15 cellular contexts compared by ENCODE assay signal in genomic region chr5:78328585-78329173, GRCh38. TPM values are rescaled to one million over a fixed set of nuclear protein-coding genes. Genes with fewer than 3 reads are reported as not detected.
DNase-seq lines count a peak whose midpoint lies in the region; TF ChIP-seq lines count a peak whose summit lies in the region.
"Had no signal": no experiment of that assay in that cellular context is flagged by ENCODE, and none has a peak within 500 bp of the region (broad histone marks: within the 10 kb centered on the region; RNA-seq: fewer than 3 reads in every experiment).

No MANE protein-coding gene starts in this region.

- H3K9me3 ChIP-seq in breast epithelium (no peaks in the 10 kb centered on the region), adipocyte (ENCODE audit: control insufficient read depth, low read length) (no peaks in the 10 kb centered on the region), SK-N-SH (no peaks in the 10 kb centered on the region)
- H3K9me3 ChIP-seq: mucosa of descending colon had no signal

- H3K9ac ChIP-seq in adipocyte (ENCODE audit: low read length) (no peak overlapping the region), SK-N-SH (no peak overlapping the region)

- no peaks in the 10 kb centered on the region for H3K4me1 ChIP-seq in breast epithelium
- H3K4me1 ChIP-seq in adipocyte (ENCODE audit: control insufficient read depth, insufficient read depth, low read length), result peaks cover 7% of the 10 kb centered on the region
- H3K4me1 ChIP-seq in SK-N-SH (ENCODE audit: control insufficient read depth in 1 of 2, insufficient read depth in 2 of 2, low read depth in 1 of 2, low read length in 1 of 2), result no peaks in the 10 kb centered on the region

- no peak for TF ChIP-seq CTCF in MCF 10A (IDR thresholded peaks at IDR 0.05; ENCODE audit: unreplicated experiment)
- TF ChIP-seq CTCF in breast epithelium (IDR thresholded peaks at IDR 0.05), result no peak
- no peak for TF ChIP-seq CTCF in fibroblast of pulmonary artery (IDR thresholded peaks at IDR 0.05; ENCODE audit: low read length, missing control alignments)
- TF ChIP-seq CTCF in SK-N-SH (IDR thresholded peaks at IDR 0.05), result no peak

- POLR2A ChIA-PET in MCF 10A (lab: Yijun Ruan, JAX) (interaction anchor here (0.6 to 2.7 kb wide), 14 partner anchors 10 to 642 kb away, joined by 3 to 27 read pairs (median 3); partner anchors contain the start of genes AP3B1 and SCAMP1), SK-N-SH (lab: Yijun Ruan, JAX) (no interaction called here)

- H3K27ac Mint-ChIP-seq in MCF 10A (ENCODE audit: low read depth, unreplicated experiment), result peak overlapping the region; percentile 58
- H3K27ac Mint-ChIP-seq: activated naive CD8-positive, alpha-beta T cell; CD8-positive, alpha-beta memory T cell; progenitor cell of endocrine pancreas; T-helper 2 cell treated with Interferon-gamma antibody and Interleukin-4, amounts not matched to agents 5 μg/mL and 100 μg/mL, for 36 hours had no signal

- TF ChIP-seq POLR2A in breast epithelium (IDR thresholded peaks at IDR 0.05), result no peak

- CTCF ChIA-PET in MCF 10A (lab: Yijun Ruan, JAX), result interaction anchor here (0.7 to 1.6 kb wide), 8 partner anchors 8 to 558 kb away, joined by 3 to 5 read pairs (median 4); partner anchors contain the start of genes AP3B1 and SCAMP1
- CTCF ChIA-PET in SK-N-SH (lab: Yijun Ruan, JAX), result interaction anchor here (1.4 kb wide), 1 partner anchor 39 kb away, joined by 3 read pairs; no protein-coding TSS in a partner anchor

- H4K20me1 ChIP-seq in SK-N-SH (ENCODE audit: insufficient read depth), result no peaks in the 10 kb centered on the region

- intact Hi-C loops in MCF 10A (cut with micrococcal nuclease) (loop anchor here (10.0 kb wide), 1 partner anchor 206 kb away; no protein-coding TSS in a partner anchor), breast epithelium (cut with DNase I; ENCODE audit: low total_unique reads) (no loop called here)

- DNase-seq in MCF 10A (ENCODE audit: unreplicated experiment) (peak; percentile 45), breast epithelium (ENCODE audit: low spot score in 2 of 2) (no peak), adipocyte (ENCODE audit: low read depth) (peak; percentile 21), fibroblast of pulmonary artery (ENCODE audit: low read depth) (peak; percentile 66), substantia nigra (lab: John Stamatoyannopoulos, UW) (no peak), SW480 (ENCODE audit: low spot score) (no peak), SK-N-SH (no peak), NCI-H345 (lab: John Stamatoyannopoulos, UW) (no peak)
- DNase-seq: activated CD4-positive, alpha-beta T cell treated with anti-CD3 and anti-CD28 coated beads for 48 hours; CD8-positive, alpha-beta memory T cell; mucosa of descending colon had no signal

- H3K36me3 ChIP-seq in breast epithelium (no peaks in the 10 kb centered on the region), adipocyte (ENCODE audit: control insufficient read depth, insufficient read depth, low read length, severe bottlenecking) (no peaks in the 10 kb centered on the region), SK-N-SH (replicated peaks in 1 of 2; ENCODE audit: control insufficient read depth in 1 of 2, insufficient read depth in 2 of 2, low read length in 1 of 2) (no peaks in the 10 kb centered on the region)

- H3K27me3 Mint-ChIP-seq in MCF 10A (ENCODE audit: insufficient read depth, unreplicated experiment), result no peaks in the 10 kb centered on the region

- no peak overlapping the region for H3K4me3 ChIP-seq in breast epithelium
- no peak overlapping the region for H3K4me3 ChIP-seq in adipocyte (ENCODE audit: low read length)
- no peak overlapping the region for H3K4me3 ChIP-seq in fibroblast of pulmonary artery (replicated peaks; ENCODE audit: low read depth, low read length)
- H3K4me3 ChIP-seq in SK-N-SH (ENCODE audit: low read depth in 2 of 2, low read length in 1 of 2), result no peak overlapping the region
- H3K4me3 ChIP-seq: mucosa of descending colon had no signal

- no peaks in the 10 kb centered on the region for H3K9me3 Mint-ChIP-seq in MCF 10A (ENCODE audit: unreplicated experiment)
- H3K9me3 Mint-ChIP-seq: CD8-positive, alpha-beta memory T cell; T-helper 2 cell treated with Interferon-gamma antibody and Interleukin-4, amounts not matched to agents 5 μg/mL and 100 μg/mL, for 36 hours had no signal

- H3K9me2 ChIP-seq in SK-N-SH, result no peaks in the 10 kb centered on the region

- TF ChIP-seq RAD21 in SK-N-SH (IDR thresholded peaks at IDR 0.05; ENCODE audit: low read length), result no peak

- 96% methylated on average over 5 of the region's 5 CpGs for WGBS in SK-N-SH (ENCODE audit: low lambda C conversion rate)

- no peaks in the 10 kb centered on the region for H3K36me3 Mint-ChIP-seq in MCF 10A (ENCODE audit: insufficient read depth, unreplicated experiment)
- H3K36me3 Mint-ChIP-seq: activated naive CD8-positive, alpha-beta T cell; CD8-positive, alpha-beta memory T cell had no signal

- no peak for TF ChIP-seq EP300 in SK-N-SH (IDR thresholded peaks at IDR 0.05; ENCODE audit: borderline replicate concordance in 1 of 2, low read depth in 1 of 2, low read length in 1 of 2)

- H3K4me3 Mint-ChIP-seq in MCF 10A (ENCODE audit: unreplicated experiment), result no peak overlapping the region
- H3K4me3 Mint-ChIP-seq: activated naive CD8-positive, alpha-beta T cell; CD8-positive, alpha-beta memory T cell; T-helper 2 cell treated with Interferon-gamma antibody and Interleukin-4, amounts not matched to agents 5 μg/mL and 100 μg/mL, for 36 hours had no signal

- H3K4me1 Mint-ChIP-seq in MCF 10A (ENCODE audit: insufficient read depth, unreplicated experiment), result peaks cover 24% of the 10 kb centered on the region
- H3K4me1 Mint-ChIP-seq: CD8-positive, alpha-beta memory T cell had no signal

- no peak overlapping the region for H3K4me2 ChIP-seq in SK-N-SH

- no peaks in the 10 kb centered on the region for H3F3A ChIP-seq in SK-N-SH (replicated peaks; ENCODE audit: insufficient read depth)

- BruUV-seq in MCF 10A (replicated peaks; lab: Mats Ljungman, UMichigan), result no TSS peak

- no peaks in the 10 kb centered on the region for H3K79me2 ChIP-seq in SK-N-SH (ENCODE audit: insufficient read depth)

- H2AFZ ChIP-seq in SK-N-SH (ENCODE audit: low read depth), result no peak overlapping the region

- H3K27ac ChIP-seq in breast epithelium (no peak overlapping the region), substantia nigra (ENCODE audit: low read depth, low read length, poor library complexity, severe bottlenecking) (no peak overlapping the region), SK-N-SH (ENCODE audit: low read depth in 2 of 2, low read length in 1 of 2) (no peak overlapping the region)
- H3K27ac ChIP-seq: RWPE1 had no signal

- no peaks in the 10 kb centered on the region for H3K27me3 ChIP-seq in breast epithelium
- no peaks in the 10 kb centered on the region for H3K27me3 ChIP-seq in adipocyte (replicated peaks; ENCODE audit: control insufficient read depth, insufficient read depth, low read length)
- H3K27me3 ChIP-seq in SK-N-SH (ENCODE audit: insufficient read depth), result no peaks in the 10 kb centered on the region

TF ChIP-seq in SK-N-SH, 30 proteins besides CTCF, POLR2A, EP300 and RAD21 (continues in another document):
- TF ChIP-seq USF1 (IDR thresholded peaks at IDR 0.05; ENCODE audit: borderline replicate concordance, low read depth) (no peak), MAX (IDR thresholded peaks at IDR 0.05; ENCODE audit: low read depth) (no peak), NRF1 (IDR thresholded peaks at IDR 0.05; ENCODE audit: low read depth, low read length) (no peak), FOSL2 (IDR thresholded peaks at IDR 0.05; ENCODE audit: borderline replicate concordance, low read depth) (no peak), FOXJ3 (CRISPR knock-in tag; IDR thresholded peaks at IDR 0.05) (no peak), RXRA (IDR thresholded peaks at IDR 0.05; ENCODE audit: borderline replicate concordance, low read depth) (no peak), GATA2 (CRISPR knock-in tag; IDR thresholded peaks at IDR 0.05) (no peak), RFX5 (IDR thresholded peaks at IDR 0.05; ENCODE audit: low read length) (no peak), YY1 (IDR thresholded peaks at IDR 0.05; ENCODE audit: low read depth) (no peak), SIN3A (IDR thresholded peaks at IDR 0.05; ENCODE audit: borderline replicate concordance, low read depth, low read length) (no peak), PBX3 (IDR thresholded peaks at IDR 0.05) (no peak), EZH2phosphoT487 (IDR thresholded peaks at IDR 0.05; ENCODE audit: borderline replicate concordance, low read depth) (no peak), CHD2 (IDR thresholded peaks at IDR 0.05; ENCODE audit: low read length, partially characterized antibody) (no peak)

RNA-seq across cellular contexts. Expression of gene SCAMP1, which starts 31.7 kb away (rescaled TPM):
- total RNA-seq in MCF 10A (2022), result 26.1 and 29.3 TPM in 2 replicates
- 10 to 100 TPM; 31.2 to 52.0 (median 31.8) TPM for total RNA-seq in breast epithelium
- 11.5 and 18.2 TPM in 2 replicates for polyA plus RNA-seq in SK-N-SH (2012; rRNA removed)
- polyA plus RNA-seq in SK-N-SH (2012; cell fraction: cytosol; rRNA removed), result 17.2 and 20.0 TPM in 2 replicates
- polyA plus RNA-seq in SK-N-SH (2012; cell fraction: nucleus; rRNA removed), result 4.5 and 9.9 TPM in 2 replicates

RNA-seq across cellular contexts. Expression of gene AP3B1, which starts 34.2 kb away (rescaled TPM):
- total RNA-seq in MCF 10A (2022), result 39.7 and 40.6 TPM in 2 replicates
- 10 to 100 TPM; 48.0 to 63.5 (median 48.2) TPM for total RNA-seq in breast epithelium
- 18.0 and 27.3 TPM in 2 replicates for polyA plus RNA-seq in SK-N-SH (2012; rRNA removed)
- 25.1 and 30.1 TPM in 2 replicates for polyA plus RNA-seq in SK-N-SH (2012; cell fraction: cytosol; rRNA removed)
- polyA plus RNA-seq in SK-N-SH (2012; cell fraction: nucleus; rRNA removed), result 10.2 and 27.8 TPM in 2 replicates

Comparison
In these comparisons a context has a peak if more than half of its experiments do, and no peak if none do; other contexts are left out.
1. DNase-seq: peak in MCF 10A (single experiment), adipocyte (single experiment) and fibroblast of pulmonary artery (single experiment); none in breast epithelium (0 of 2), substantia nigra (0 of 49), SW480 (single experiment), SK-N-SH (single experiment) and NCI-H345 (single experiment).